ENCODE assay signal across 13 cellular contexts in the genomic region with DNA sequence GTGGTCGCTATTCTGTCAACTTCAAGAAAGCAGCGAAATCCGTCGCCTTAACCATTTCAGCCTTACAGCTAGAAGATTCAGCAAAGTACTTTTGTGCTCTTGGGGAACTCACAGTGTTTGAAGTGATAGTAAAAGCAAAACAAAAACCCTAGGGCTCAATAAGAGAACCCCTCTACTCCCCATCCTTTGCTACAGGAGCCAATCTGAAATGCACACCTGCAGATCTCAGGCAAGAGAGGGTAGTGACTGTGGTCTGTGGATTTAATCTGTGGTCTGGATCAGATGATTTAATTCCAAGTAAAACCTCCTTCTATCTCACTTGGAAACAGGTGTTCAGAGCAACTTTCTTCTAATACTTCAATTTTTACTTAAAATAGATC.
DNase-seq lines count a peak whose midpoint lies in the region; ATAC-seq and TF ChIP-seq lines count a peak whose summit lies in the region.
"Had no signal": no experiment of that assay in that cellular context is flagged by ENCODE, and none has a peak within 500 bp of the region (broad histone marks: within the 10 kb centered on the region; RNA-seq: fewer than 3 reads in every experiment).

No MANE protein-coding gene starts in this region.

- peaks cover 35% of the 10 kb centered on the region for H3K4me1 ChIP-seq in CD8-positive, alpha-beta T cell (ENCODE audit: insufficient read depth, low read length)
- no peaks in the 10 kb centered on the region for H3K4me1 ChIP-seq in muscle layer of duodenum (ENCODE audit: control insufficient read depth in 1 of 2, insufficient read depth in 2 of 2, low read length in 2 of 2)
- H3K4me1 ChIP-seq: BLaER1 treated with 17β-estradiol and CSF1 and Interleukin-3, amounts not matched to agents 10 nM and 100 nM had no signal

- TF ChIP-seq CTCF in CD8-positive, alpha-beta T cell (IDR thresholded peaks at IDR 0.05) = no peak
- no peak for TF ChIP-seq CTCF in WTC11 (IDR thresholded peaks at IDR 0.05)

- H3K27me3 ChIP-seq in CD8-positive, alpha-beta T cell (ENCODE audit: insufficient read depth, low read length) = no peaks in the 10 kb centered on the region
- no peaks in the 10 kb centered on the region for H3K27me3 ChIP-seq in muscle layer of duodenum (ENCODE audit: low read depth, low read length)

- no peaks in the 10 kb centered on the region for H3K36me3 ChIP-seq in CD8-positive, alpha-beta T cell (ENCODE audit: insufficient read depth, low read length)
- no peaks in the 10 kb centered on the region for H3K36me3 ChIP-seq in muscle layer of duodenum (ENCODE audit: control insufficient read depth in 1 of 2, insufficient read depth in 2 of 2, low read length in 2 of 2)
- H3K36me3 ChIP-seq: BLaER1 treated with 17β-estradiol and CSF1 and Interleukin-3, amounts not matched to agents 10 nM and 100 nM had no signal

- H3K4me3 Mint-ChIP-seq in CD8-positive, alpha-beta T cell = peak overlapping the region; percentile 59
- H3K4me3 Mint-ChIP-seq in T-helper 1 cell treated with Interleukin-12 subunit alpha and Interleukin-12 subunit beta and Interleukin-4 antibody, amounts not matched to agents 30 μg/mL and 1 μg/mL, for 36 hours = peak overlapping the region; percentile 80
- H3K4me3 Mint-ChIP-seq in WTC11 = no peak overlapping the region
- H3K4me3 Mint-ChIP-seq: brain had no signal

- in situ Hi-C loops in ACHN (cut with HindIII; ENCODE audit: low pct_ligation_motif_present, low pct_unique_long_range_greater_than_20kb, low sequenced_read_pairs) = no loop called here

- no peaks in the 10 kb centered on the region for H3K9me3 ChIP-seq in CD8-positive, alpha-beta T cell (ENCODE audit: low read length)
- no peaks in the 10 kb centered on the region for H3K9me3 ChIP-seq in muscle layer of duodenum (ENCODE audit: control insufficient read depth in 1 of 2, low read length in 2 of 2)
- H3K9me3 ChIP-seq: BLaER1 treated with 17β-estradiol and CSF1 and Interleukin-3, amounts not matched to agents 10 nM and 100 nM had no signal

- no peaks in the 10 kb centered on the region for H3K27me3 Mint-ChIP-seq in CD8-positive, alpha-beta T cell (ENCODE audit: low read depth)
- H3K27me3 Mint-ChIP-seq in T-helper 1 cell treated with Interleukin-12 subunit alpha and Interleukin-12 subunit beta and Interleukin-4 antibody, amounts not matched to agents 30 μg/mL and 1 μg/mL, for 36 hours (ENCODE audit: low read depth) = no peaks in the 10 kb centered on the region
- H3K27me3 Mint-ChIP-seq in WTC11 (ENCODE audit: low read depth) = peaks cover 10% of the 10 kb centered on the region; the same call in 1 of the 2 replicates
- H3K27me3 Mint-ChIP-seq: brain had no signal

- peak in 1 of 7 experiments; percentile 17 for DNase-seq in CD8-positive, alpha-beta T cell
- DNase-seq in ACHN = no peak
- no peak for DNase-seq in WTC11 (ENCODE audit: low spot score)
- no peak for DNase-seq in activated CD4-positive, CD25-positive, alpha-beta regulatory T cell (lab: John Stamatoyannopoulos, UW)
- DNase-seq: GM23248, PC-9 had no signal

- CTCF ChIA-PET in CD8-positive, alpha-beta T cell (lab: Charles Lee) = interaction anchor here (0.9 to 3.4 kb wide), 4 partner anchors 8 to 56 kb away, joined by 3 to 15 read pairs (median 9); no protein-coding TSS in a partner anchor
- CTCF ChIA-PET in WTC11 (lab: Charles Lee) = interaction anchor here (1.3 to 1.6 kb wide), 3 partner anchors 11 to 118 kb away, joined by 4 to 8 read pairs (median 4); no protein-coding TSS in a partner anchor

- POLR2A ChIA-PET in CD8-positive, alpha-beta T cell (lab: Charles Lee) = interaction anchor here (0.6 to 1.8 kb wide), 4 partner anchors 10 to 43 kb away, joined by 3 to 9 read pairs (median 4); no protein-coding TSS in a partner anchor
- POLR2A ChIA-PET in WTC11 (lab: Charles Lee) = no interaction called here

- no peak overlapping the region for H3K4me3 ChIP-seq in CD8-positive, alpha-beta T cell (ENCODE audit: low read depth, low read length)
- H3K4me3 ChIP-seq in muscle layer of duodenum (ENCODE audit: low read depth in 1 of 2, low read length in 2 of 2) = no peak overlapping the region
- H3K4me3 ChIP-seq: BLaER1 treated with 17β-estradiol and CSF1 and Interleukin-3, amounts not matched to agents 10 nM and 100 nM; GM23248; lung; PC-9 had no signal

- ATAC-seq in CD8-positive, alpha-beta T cell = peak; percentile 69
- ATAC-seq in GM19351 (IDR thresholded peaks at IDR 0.05; ENCODE audit: unreplicated experiment) = peak; percentile 48
- ATAC-seq in WTC11 = no peak
- ATAC-seq in HG03520 (IDR thresholded peaks at IDR 0.05; ENCODE audit: unreplicated experiment) = no peak

- no peaks in the 10 kb centered on the region for H3K36me3 Mint-ChIP-seq in CD8-positive, alpha-beta T cell
- H3K36me3 Mint-ChIP-seq in T-helper 1 cell treated with Interleukin-12 subunit alpha and Interleukin-12 subunit beta and Interleukin-4 antibody, amounts not matched to agents 30 μg/mL and 1 μg/mL, for 36 hours (ENCODE audit: low read depth) = peaks cover 2% of the 10 kb centered on the region
- H3K36me3 Mint-ChIP-seq in WTC11 = no peaks in the 10 kb centered on the region
- H3K36me3 Mint-ChIP-seq: brain had no signal

- intact Hi-C loops in CD8-positive, alpha-beta T cell (cut with DNase I, micrococcal nuclease) = loop anchor here in 1 of 2 experiments (5.0 kb wide), 1 partner anchor 94 kb away; no protein-coding TSS in a partner anchor

- peaks cover 59% of the 10 kb centered on the region for H3K4me1 Mint-ChIP-seq in CD8-positive, alpha-beta T cell (ENCODE audit: low read depth)
- peaks cover 45% of the 10 kb centered on the region for H3K4me1 Mint-ChIP-seq in T-helper 1 cell treated with Interleukin-12 subunit alpha and Interleukin-12 subunit beta and Interleukin-4 antibody, amounts not matched to agents 30 μg/mL and 1 μg/mL, for 36 hours (ENCODE audit: low read depth)
- H3K4me1 Mint-ChIP-seq in WTC11 = no peaks in the 10 kb centered on the region
- H3K4me1 Mint-ChIP-seq: brain had no signal

- peak overlapping the region; percentile 90 for H3K27ac Mint-ChIP-seq in CD8-positive, alpha-beta T cell
- peak overlapping the region; percentile 94 for H3K27ac Mint-ChIP-seq in T-helper 1 cell treated with Interleukin-12 subunit alpha and Interleukin-12 subunit beta and Interleukin-4 antibody, amounts not matched to agents 30 μg/mL and 1 μg/mL, for 36 hours
- H3K27ac Mint-ChIP-seq in WTC11 = no peak overlapping the region

- H3K9me3 Mint-ChIP-seq in CD8-positive, alpha-beta T cell = no peaks in the 10 kb centered on the region
- no peaks in the 10 kb centered on the region for H3K9me3 Mint-ChIP-seq in T-helper 1 cell treated with Interleukin-12 subunit alpha and Interleukin-12 subunit beta and Interleukin-4 antibody, amounts not matched to agents 30 μg/mL and 1 μg/mL, for 36 hours
- no peaks in the 10 kb centered on the region for H3K9me3 Mint-ChIP-seq in WTC11
- H3K9me3 Mint-ChIP-seq: brain had no signal

- H3K27ac ChIP-seq in CD8-positive, alpha-beta T cell (ENCODE audit: low read depth, low read length) = no peak overlapping the region
- H3K27ac ChIP-seq in muscle layer of duodenum (ENCODE audit: low read length) = peak overlapping the region; percentile 53
- H3K27ac ChIP-seq: BLaER1 treated with 17β-estradiol and CSF1 and Interleukin-3, amounts not matched to agents 10 nM and 100 nM; GM23248; PC-9 had no signal

TF ChIP-seq in WTC11, 78 proteins besides CTCF, POLR2A, EP300 and RAD21 (continues in another document):
- TF ChIP-seq ZNF138 (CRISPR knock-in tag; conservative IDR thresholded peaks at IDR 0.05) (no peak), TEAD1 (CRISPR knock-in tag; IDR thresholded peaks at IDR 0.05) (no peak), GTF2I (CRISPR knock-in tag; conservative IDR thresholded peaks at IDR 0.05) (no peak), ETV6 (CRISPR knock-in tag; IDR thresholded peaks at IDR 0.05) (no peak), SMAD4 (CRISPR knock-in tag; IDR thresholded peaks at IDR 0.05) (no peak), TCF7 (CRISPR knock-in tag; IDR thresholded peaks at IDR 0.05; ENCODE audit: low read depth) (no peak)
- TF ChIP-seq, protein P1, sequence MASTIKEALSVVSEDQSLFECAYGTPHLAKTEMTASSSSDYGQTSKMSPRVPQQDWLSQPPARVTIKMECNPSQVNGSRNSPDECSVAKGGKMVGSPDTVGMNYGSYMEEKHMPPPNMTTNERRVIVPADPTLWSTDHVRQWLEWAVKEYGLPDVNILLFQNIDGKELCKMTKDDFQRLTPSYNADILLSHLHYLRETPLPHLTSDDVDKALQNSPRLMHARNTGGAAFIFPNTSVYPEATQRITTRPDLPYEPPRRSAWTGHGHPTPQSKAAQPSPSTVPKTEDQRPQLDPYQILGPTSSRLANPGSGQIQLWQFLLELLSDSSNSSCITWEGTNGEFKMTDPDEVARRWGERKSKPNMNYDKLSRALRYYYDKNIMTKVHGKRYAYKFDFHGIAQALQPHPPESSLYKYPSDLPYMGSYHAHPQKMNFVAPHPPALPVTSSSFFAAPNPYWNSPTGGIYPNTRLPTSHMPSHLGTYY (CRISPR knock-in tag; IDR thresholded peaks at IDR 0.05) = no peak
- TF ChIP-seq, protein P2, sequence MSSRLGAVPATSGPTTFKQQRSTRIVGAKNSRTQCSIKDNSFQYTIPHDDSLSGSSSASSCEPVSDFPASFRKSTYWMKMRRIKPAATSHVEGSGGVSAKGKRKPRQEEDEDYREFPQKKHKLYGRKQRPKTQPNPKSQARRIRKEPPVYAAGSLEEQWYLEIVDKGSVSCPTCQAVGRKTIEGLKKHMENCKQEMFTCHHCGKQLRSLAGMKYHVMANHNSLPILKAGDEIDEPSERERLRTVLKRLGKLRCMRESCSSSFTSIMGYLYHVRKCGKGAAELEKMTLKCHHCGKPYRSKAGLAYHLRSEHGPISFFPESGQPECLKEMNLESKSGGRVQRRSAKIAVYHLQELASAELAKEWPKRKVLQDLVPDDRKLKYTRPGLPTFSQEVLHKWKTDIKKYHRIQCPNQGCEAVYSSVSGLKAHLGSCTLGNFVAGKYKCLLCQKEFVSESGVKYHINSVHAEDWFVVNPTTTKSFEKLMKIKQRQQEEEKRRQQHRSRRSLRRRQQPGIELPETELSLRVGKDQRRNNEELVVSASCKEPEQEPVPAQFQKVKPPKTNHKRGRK (CRISPR knock-in tag; IDR thresholded peaks at IDR 0.05; ENCODE audit: borderline replicate concordance) = no peak

Comparison
In these comparisons a context has a peak if more than half of its experiments do, and no peak if none do; other contexts are left out.
1. ATAC-seq: peak in CD8-positive, alpha-beta T cell (single experiment) and GM19351 (single experiment); none in WTC11 (single experiment) and HG03520 (single experiment).